Comparison of ENCODE assay signal across 11 cellular contexts in the genomic region with DNA sequence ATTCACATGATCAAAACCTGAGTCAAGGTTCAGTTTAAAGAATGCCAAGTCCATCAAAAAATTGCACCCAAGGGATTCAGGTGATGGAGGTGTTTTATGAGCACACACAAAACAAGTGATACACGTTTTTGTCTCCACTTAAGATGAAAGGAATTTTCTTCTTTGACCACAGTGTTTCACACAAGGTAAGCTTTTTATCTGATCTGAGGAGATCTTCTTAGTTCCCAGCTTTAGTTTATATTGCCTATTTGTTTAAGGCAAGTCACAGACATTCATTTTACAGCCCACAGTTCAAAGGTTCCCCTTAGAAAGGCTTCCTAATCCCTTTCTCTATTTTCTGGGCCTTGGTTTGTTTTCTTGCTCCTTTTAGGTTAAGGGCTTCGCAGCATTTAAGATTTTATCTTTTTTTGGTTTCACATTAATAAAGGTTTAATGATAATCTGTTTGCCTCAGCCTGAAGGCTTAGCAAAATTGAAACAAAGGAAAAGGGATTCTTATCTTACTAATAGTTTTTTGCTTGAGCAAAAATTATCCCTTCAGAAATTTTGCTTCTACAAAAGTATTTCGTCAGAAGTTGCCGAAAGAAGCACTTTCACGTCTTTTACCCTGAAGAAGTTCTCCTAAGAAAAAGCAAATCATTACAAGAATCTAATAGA.
DNase-seq lines count a peak whose midpoint lies in the region; TF ChIP-seq lines count a peak whose summit lies in the region.
"Had no signal": no experiment of that assay in that cellular context is flagged by ENCODE, and none has a peak within 500 bp of the region (broad histone marks: within the 10 kb centered on the region; RNA-seq: fewer than 3 reads in every experiment).

No MANE protein-coding gene starts in this region.

- no peaks in the 10 kb centered on the region for H3K9me2 ChIP-seq in hepatocyte (replicated peaks; ENCODE audit: insufficient read depth)

- peak overlapping the region; percentile 44 for H2AFZ ChIP-seq in hepatocyte

- H3K4me2 ChIP-seq in hepatocyte, result peak overlapping the region; percentile 81

- H3K79me2 ChIP-seq in hepatocyte, result peaks cover 14% of the 10 kb centered on the region

- in situ Hi-C loops in G401 (cut with HindIII; ENCODE audit: low sequenced_read_pairs), result no loop called here
- in situ Hi-C loops in SK-MEL-5 (cut with HindIII; ENCODE audit: low pct_unique_long_range_greater_than_20kb, low sequenced_read_pairs), result no loop called here

- H4K20me1 ChIP-seq in hepatocyte (ENCODE audit: insufficient read depth, poor library complexity, severe bottlenecking), result no peaks in the 10 kb centered on the region

- no peak for TF ChIP-seq POLR2A in sigmoid colon (IDR thresholded peaks at IDR 0.05)

- 31% methylated on average over 5 of the region's 5 CpGs for WGBS in hepatocyte (ENCODE audit: low lambda C conversion rate, missing lambda C conversion rate)
- WGBS in sigmoid colon, 2 donors, result 42 to 61% methylated on average over 5 of the region's 5 CpGs

- H3K36me3 ChIP-seq in hepatocyte (replicated peaks; ENCODE audit: insufficient read depth, low read depth), result no peaks in the 10 kb centered on the region
- H3K36me3 ChIP-seq in sigmoid colon, result no peaks in the 10 kb centered on the region

- DNase-seq in G401 (ENCODE audit: low spot score) (peak; percentile 45), SK-MEL-5 (ENCODE audit: low read depth, low spot score) (peak; percentile 3), hepatocyte (ENCODE audit: low spot score) (peak; percentile 35), sigmoid colon (no peak), NCI-H226 (no peak), HUDEP-2 (lab: John Stamatoyannopoulos, UW; ENCODE audit: unreplicated experiment in 76 of 76) (no peak), A172 (ENCODE audit: low spot score) (no peak)
- no peak for DNase-seq in activated CD4-positive, alpha-beta T cell treated with anti-CD3 and anti-CD28 coated beads, Interleukin-2, amount 50 U/mL, for 4 hours
- DNase-seq: activated CD8-positive, alpha-beta memory T cell treated with anti-CD3 and anti-CD28 coated beads, Interleukin-2, amount 50 U/mL, for 4 hours; cortex of kidney; islet precursor cell had no signal

- H3K27me3 ChIP-seq in hepatocyte, result no peaks in the 10 kb centered on the region
- no peaks in the 10 kb centered on the region for H3K27me3 ChIP-seq in sigmoid colon

- H3K4me3 ChIP-seq in hepatocyte (no peak overlapping the region), sigmoid colon (peak overlapping the region in 2 of 4 donors; percentile 83 to 85)

- H3K4me1 ChIP-seq in hepatocyte (ENCODE audit: insufficient read depth), result no peaks in the 10 kb centered on the region
- peaks cover 0 to 40% (median 26%) of the 10 kb centered on the region in 4 donors for H3K4me1 ChIP-seq in sigmoid colon

- TF ChIP-seq CTCF in hepatocyte (IDR thresholded peaks at IDR 0.05; ENCODE audit: poor library complexity), result no peak
- no peak for TF ChIP-seq CTCF in sigmoid colon (IDR thresholded peaks at IDR 0.05)

- intact Hi-C loops in sigmoid colon (cut with DNase I), result no loop called here

- TF ChIP-seq EP300 in sigmoid colon (IDR thresholded peaks at IDR 0.05), result no peak

- H3K27ac ChIP-seq in hepatocyte, result peak overlapping the region; percentile 99
- peak overlapping the region; percentile 96 to 99 (median 98) for H3K27ac ChIP-seq in sigmoid colon

- H3K9me3 ChIP-seq in hepatocyte (ENCODE audit: low read depth), result no peaks in the 10 kb centered on the region
- H3K9me3 ChIP-seq in sigmoid colon, result no peaks in the 10 kb centered on the region

Comparison
In these comparisons a context has a peak if more than half of its experiments do, and no peak if none do; other contexts are left out.
1. DNase-seq: peak in G401 (single experiment), SK-MEL-5 (single experiment) and hepatocyte (single experiment); none in sigmoid colon (single experiment), NCI-H226 (single experiment), HUDEP-2 (0 of 76), A172 (single experiment) and activated CD4-positive, alpha-beta T cell treated with anti-CD3 and anti-CD28 coated beads, Interleukin-2, amount 50 U/mL, for 4 hours (0 of 2).